Comparison of ENCODE assay signal across 8 cellular contexts in genomic region chr6:20534906-20535305, GRCh38. TPM values are rescaled to one million over a fixed set of nuclear protein-coding genes. Genes with fewer than 3 reads are reported as not detected.
DNase-seq lines count a peak whose midpoint lies in the region; ATAC-seq and TF ChIP-seq lines count a peak whose summit lies in the region.

No MANE protein-coding gene starts in this region.

- no peak overlapping the region for H2AK9ac ChIP-seq in IMR-90 (replicated peaks; ENCODE audit: low read depth, low read length, poor library complexity)

- peak overlapping the region; percentile 96; the same call in 1 of the 2 replicates for H3K56ac ChIP-seq in IMR-90 (ENCODE audit: extremely low read depth, insufficient read depth, low read length)

- H2BK5ac ChIP-seq in IMR-90 (ENCODE audit: low read depth, low read length, poor library complexity, severe bottlenecking), result no peak overlapping the region

- no peak for ATAC-seq in IMR-90 (ENCODE audit: low read depth)

- no peak overlapping the region for H3K27ac ChIP-seq in IMR-90 (ENCODE audit: insufficient read depth, low read length)
- peak overlapping the region; percentile 79 for H3K27ac ChIP-seq in substantia nigra (ENCODE audit: low read depth, low read length, poor library complexity, severe bottlenecking)

- H2BK120ac ChIP-seq in IMR-90 (ENCODE audit: low read depth, low read length), result no peak overlapping the region

- TF ChIP-seq POLR2A in IMR-90 (IDR thresholded peaks at IDR 0.05; ENCODE audit: low read depth, low read length), result no peak

- in situ Hi-C loops in IMR-90 (cut with MboI; ENCODE audit: low sequenced_read_pairs), result loop anchor here (5.0 kb wide), 1 partner anchor 243 kb away; no protein-coding TSS in a partner anchor

- dilution Hi-C loops in IMR-90 (cut with HindIII; ENCODE audit: low sequenced_read_pairs, unreplicated experiment), result no loop called here

- H3K9me1 ChIP-seq in IMR-90 (ENCODE audit: insufficient read depth, low read length), result no peaks in the 10 kb centered on the region

- no peak overlapping the region for H2BK15ac ChIP-seq in IMR-90 (ENCODE audit: low read depth, low read length)

- H3K4me1 Mint-ChIP-seq in activated naive CD4-positive, alpha-beta T cell treated with anti-CD3 and anti-CD28 coated beads, Interleukin-2, amount 50 U/mL, for 24 hours, result peaks cover 47% of the 10 kb centered on the region

- 0 out of 2 replicates have a peak, but pooled peaks cover 1% of the 10 kb centered on the region for H3K4me1 ChIP-seq in IMR-90 (ENCODE audit: control insufficient read depth, insufficient read depth, low read length)

- no peak for TF ChIP-seq CTCF in IMR-90 (conservative IDR thresholded peaks at IDR 0.05; ENCODE audit: low read depth, low read length)
- no peak for TF ChIP-seq CTCF in kidney epithelial cell (IDR thresholded peaks at IDR 0.05; ENCODE audit: insufficient read depth, low read length, poor library complexity, severe bottlenecking)

- no peak overlapping the region for H2AK5ac ChIP-seq in IMR-90 (ENCODE audit: low read depth, low read length)

- peak overlapping the region; percentile 99 for H3K4me3 Mint-ChIP-seq in activated naive CD4-positive, alpha-beta T cell treated with anti-CD3 and anti-CD28 coated beads, Interleukin-2, amount 50 U/mL, for 24 hours

- H3K9me3 Mint-ChIP-seq in activated naive CD4-positive, alpha-beta T cell treated with anti-CD3 and anti-CD28 coated beads, Interleukin-2, amount 50 U/mL, for 24 hours, result no peaks in the 10 kb centered on the region

- no peaks in the 10 kb centered on the region for H3K36me3 ChIP-seq in IMR-90 (ENCODE audit: control insufficient read depth, insufficient read depth, low read length)
- no peaks in the 10 kb centered on the region for H3K36me3 ChIP-seq in kidney epithelial cell (ENCODE audit: control insufficient read depth, insufficient read depth, low read length)

- H2BK20ac ChIP-seq in IMR-90 (ENCODE audit: low read depth, low read length), result no peak overlapping the region

- H3K23ac ChIP-seq in IMR-90 (ENCODE audit: low read depth, low read length), result no peak overlapping the region

- peak overlapping the region; percentile 88 to 98 for H4K8ac ChIP-seq in IMR-90 (ENCODE audit: low read depth in 2 of 2, low read length in 2 of 2)

- H3K9me3 ChIP-seq in IMR-90 (ENCODE audit: control insufficient read depth, insufficient read depth, low read length), result no peaks in the 10 kb centered on the region

- peak overlapping the region; percentile 93; the same call in 1 of the 2 replicates for H3K4ac ChIP-seq in IMR-90 (ENCODE audit: low read depth, low read length)

- H3K27me3 Mint-ChIP-seq in activated naive CD4-positive, alpha-beta T cell treated with anti-CD3 and anti-CD28 coated beads, Interleukin-2, amount 50 U/mL, for 24 hours, result peaks cover 1% of the 10 kb centered on the region

- H4K20me1 ChIP-seq in IMR-90 (ENCODE audit: insufficient read depth, low read length), result no peaks in the 10 kb centered on the region

- peak; percentile 13 for DNase-seq in stimulated activated CD4-positive, alpha-beta T cell treated with anti-CD3 and anti-CD28 coated beads, Interleukin-1b, Interleukin-23, amount 100 ng/mL, for 48 hours
- no peak for DNase-seq in stimulated activated CD4-positive, alpha-beta T cell treated with anti-CD3 and anti-CD28 coated beads, Interleukin-2, amount 100 ng/mL, for 48 hours
- DNase-seq in IMR-90, result no peak
- no peak for DNase-seq in kidney epithelial cell (ENCODE audit: low read depth)
- no peak for DNase-seq in substantia nigra (lab: John Stamatoyannopoulos, UW)
- DNase-seq in SHP77 (lab: John Stamatoyannopoulos, UW), result no peak
- DNase-seq in retina, result no peak

- H3K79me1 ChIP-seq in IMR-90 (ENCODE audit: low read depth in 1 of 2, low read length in 2 of 2), result peaks cover 12 to 21% of the 10 kb centered on the region in 2 experiments; a peak in 3 of 4 replicates

- H4K5ac ChIP-seq in IMR-90 (ENCODE audit: low read depth, low read length), result peak overlapping the region; percentile 97

- TSS peak; percentile 71 for BruUV-seq in IMR-90 (replicated peaks; lab: Mats Ljungman, UMichigan)

- H2AFZ ChIP-seq in IMR-90 (replicated peaks; ENCODE audit: low read length, poor library complexity), result peak overlapping the region; percentile 58

- no peak for TF ChIP-seq RAD21 in IMR-90 (IDR thresholded peaks at IDR 0.05; ENCODE audit: low read length)

- H3K18ac ChIP-seq in IMR-90 (ENCODE audit: low read depth, low read length), result no peak overlapping the region

- peak overlapping the region; percentile 97 for H3K9ac ChIP-seq in IMR-90 (ENCODE audit: low read depth, low read length)

- POLR2A ChIA-PET in IMR-90 (lab: Charles Lee; ENCODE audit: unreplicated experiment), result no interaction called here

- no peak overlapping the region for H4K91ac ChIP-seq in IMR-90 (ENCODE audit: insufficient read depth, low read depth, low read length)

- H3K4me2 ChIP-seq in IMR-90 (ENCODE audit: low read depth, low read length), result peak overlapping the region; percentile 100

- no CpG with 5 or more reads among the region's 10 CpGs for WGBS in IMR-90 (ENCODE audit: extremely low coverage in 2 of 2, insufficient read length in 1 of 2), 2 experiments

- H3K27ac Mint-ChIP-seq in activated naive CD4-positive, alpha-beta T cell treated with anti-CD3 and anti-CD28 coated beads, Interleukin-2, amount 50 U/mL, for 24 hours, result peak overlapping the region; percentile 99

- H3K27me3 ChIP-seq in IMR-90 (ENCODE audit: control insufficient read depth, insufficient read depth, low read length) (no peaks in the 10 kb centered on the region), kidney epithelial cell (ENCODE audit: control insufficient read depth, insufficient read depth, low read length) (no peaks in the 10 kb centered on the region)

- H3K14ac ChIP-seq in IMR-90 (replicated peaks; ENCODE audit: low read depth, low read length), result no peak overlapping the region

- CTCF ChIA-PET in IMR-90 (lab: Yijun Ruan, JAX), result interaction anchor here (1.2 kb wide), 1 partner anchor 16 kb away, joined by 3 read pairs; no protein-coding TSS in a partner anchor

- intact Hi-C loops in IMR-90 (cut with micrococcal nuclease), result no loop called here

- peaks cover 12% of the 10 kb centered on the region for H3K36me3 Mint-ChIP-seq in activated naive CD4-positive, alpha-beta T cell treated with anti-CD3 and anti-CD28 coated beads, Interleukin-2, amount 50 U/mL, for 24 hours

- H3K4me3 ChIP-seq in IMR-90 (ENCODE audit: insufficient read depth, low read depth, low read length) (peak overlapping the region; percentile 73), kidney epithelial cell (ENCODE audit: low read depth, low read length) (peak overlapping the region; percentile 95)

TF ChIP-seq in IMR-90, 13 proteins besides CTCF, POLR2A, EP300 and RAD21:
- TF ChIP-seq MAZ (IDR thresholded peaks at IDR 0.05; ENCODE audit: borderline replicate concordance, low read depth, low read length) (no peak), FOS (IDR thresholded peaks at IDR 0.05; ENCODE audit: low read depth, low read length) (no peak), CHD1 (IDR thresholded peaks at IDR 0.05; ENCODE audit: low read depth, low read length) (no peak), MXI1 (IDR thresholded peaks at IDR 0.05; ENCODE audit: borderline replicate concordance, low read depth, low read length) (no peak)

RNA-seq across cellular contexts. Expression of gene CDKAL1, which starts 0.6 kb away (rescaled TPM):
- 13.1 and 17.5 TPM in 2 replicates for total RNA-seq in IMR-90 (2012; rRNA removed)
- polyA plus RNA-seq in IMR-90 (2012; rRNA removed), result 3.1 and 3.7 TPM in 2 replicates
- 0.79 and 1.1 TPM in 2 replicates for polyA plus RNA-seq in IMR-90 (2012; cell fraction: cytosol; rRNA removed)
- 0.50 and 4.1 TPM in 2 replicates for polyA plus RNA-seq in IMR-90 (2012; cell fraction: nucleus; rRNA removed; ENCODE audit: low replicate concordance)
- 15.0 and 17.9 TPM in 2 replicates for total RNA-seq in kidney epithelial cell
